24 cellular contexts compared by ENCODE assay signal in genomic region chr15:47963265-47963664, GRCh38.
A peak's percentile ranks its signal among the peaks of the same experiment; 100 is the strongest.
DNase-seq lines count a peak whose midpoint lies in the region; ATAC-seq and TF ChIP-seq lines count a peak whose summit lies in the region.
"Had no signal": no experiment of that assay in that cellular context is flagged by ENCODE, and none has a peak within 500 bp of the region (broad histone marks: within the 10 kb centered on the region; RNA-seq: fewer than 3 reads in every experiment).

No MANE protein-coding gene starts in this region.

- H3K27me3 Mint-ChIP-seq in chondrocyte (ENCODE audit: low read depth) = peaks cover 16% of the 10 kb centered on the region
- H3K27me3 Mint-ChIP-seq in T-helper 17 cell = peaks cover 11% of the 10 kb centered on the region

- H3K36me3 Mint-ChIP-seq in chondrocyte (ENCODE audit: low read depth) = no peaks in the 10 kb centered on the region
- no peaks in the 10 kb centered on the region for H3K36me3 Mint-ChIP-seq in T-helper 17 cell (ENCODE audit: low read depth)
- H3K36me3 Mint-ChIP-seq: activated naive CD8-positive, alpha-beta T cell treated with anti-CD3 and anti-CD28 coated beads for 36 hours; mesothelial cell of epicardium; naive B cell had no signal

- H3K36me3 ChIP-seq in HAP-1 (replicated peaks) (no peaks in the 10 kb centered on the region), body of pancreas (replicated peaks in 1 of 2; ENCODE audit: insufficient read depth in 1 of 2, low read depth in 2 of 2) (no peaks in the 10 kb centered on the region)
- H3K36me3 ChIP-seq: ascending aorta, WERI-Rb-1 had no signal

- H3K27ac Mint-ChIP-seq in chondrocyte (ENCODE audit: unreplicated experiment) = no peak overlapping the region
- no peak overlapping the region for H3K27ac Mint-ChIP-seq in T-helper 17 cell
- H3K27ac Mint-ChIP-seq: activated naive CD8-positive, alpha-beta T cell treated with anti-CD3 and anti-CD28 coated beads for 36 hours; mesothelial cell of epicardium; naive B cell had no signal

- H3K4me3 ChIP-seq in HAP-1 (no peak overlapping the region), body of pancreas (no peak overlapping the region)
- H3K4me3 ChIP-seq: ascending aorta had no signal

- H3K4me1 ChIP-seq in HAP-1 = peaks cover 16% of the 10 kb centered on the region
- H3K4me1 ChIP-seq in body of pancreas = peaks cover 6% of the 10 kb centered on the region
- H3K4me1 ChIP-seq: ascending aorta had no signal

- H3K4me3 Mint-ChIP-seq in chondrocyte (ENCODE audit: unreplicated experiment) = no peak overlapping the region
- no peak overlapping the region for H3K4me3 Mint-ChIP-seq in T-helper 17 cell
- H3K4me3 Mint-ChIP-seq: activated naive CD8-positive, alpha-beta T cell treated with anti-CD3 and anti-CD28 coated beads for 36 hours; mesothelial cell of epicardium; naive B cell had no signal

- in situ Hi-C loops in HAP-1 (cut with MboI; ENCODE audit: low sequenced_read_pairs) = no loop called here

- H3K27ac ChIP-seq in body of pancreas = no peak overlapping the region
- H3K27ac ChIP-seq: ascending aorta, WERI-Rb-1 had no signal

- intact Hi-C loops in body of pancreas (cut with DNase I) = no loop called here

- no peaks in the 10 kb centered on the region for H3K9me3 Mint-ChIP-seq in chondrocyte (ENCODE audit: low read depth)
- H3K9me3 Mint-ChIP-seq: activated naive CD8-positive, alpha-beta T cell treated with anti-CD3 and anti-CD28 coated beads for 36 hours; mesothelial cell of epicardium had no signal

- WGBS in body of pancreas, 2 donors = 56 to 70% methylated on average over 4 of the region's 4 CpGs

- ATAC-seq in body of pancreas (no peak), GM19395 (IDR thresholded peaks at IDR 0.05; ENCODE audit: unreplicated experiment) (no peak), GM18870 (IDR thresholded peaks at IDR 0.05; ENCODE audit: unreplicated experiment) (no peak), T-helper 17 cell (no peak)
- ATAC-seq: Right ventricle myocardium inferior had no signal

- TF ChIP-seq CTCF in body of pancreas (IDR thresholded peaks at IDR 0.05) (peak in 4 of 7 experiments; percentile 23 to 62 (median 36)), chondrocyte (IDR thresholded peaks at IDR 0.05) (no peak)

- DNase-seq in COLO668 (lab: John Stamatoyannopoulos, UW; ENCODE audit: unreplicated experiment) (peak; percentile 44), HAP-1 (ENCODE audit: low spot score in 2 of 2) (peak; percentile 5 to 33), NCI-H2171 treated with DMSO at 0.1 percent for 48 hours (lab: John Stamatoyannopoulos, UW) (peak; percentile 71), body of pancreas (peak; percentile 37 to 83 (median 58)), chondrocyte (ENCODE audit: low spot score) (no peak), T-helper 17 cell (no peak)
- DNase-seq: activated CD4-positive, alpha-beta T cell treated with anti-CD3 and anti-CD28 coated beads for 48 hours; activated CD8-positive, alpha-beta memory T cell treated with anti-CD3 and anti-CD28 coated beads for 24 hours; activated effector memory CD4-positive, alpha-beta T cell treated with anti-CD3 and anti-CD28 coated beads, Interleukin-2, amount 50 U/mL, for 16 hours; activated naive CD8-positive, alpha-beta T cell treated with anti-CD3 and anti-CD28 coated beads for 36 hours; C1 segment of cervical spinal cord; Calu3; IMR-90; naive B cell; NCI-H1694 treated with DMSO at 0.1 percent for 48 hours; NCI-H2227 treated with DMSO at 0.1 percent for 48 hours; stimulated activated naive CD4-positive, alpha-beta T cell treated with Interleukin-2 at 50 U/mL for 16 hours; T-helper 9 cell; WERI-Rb-1 had no signal

- H3K4me1 Mint-ChIP-seq in chondrocyte (ENCODE audit: low read depth) = no peaks in the 10 kb centered on the region
- H3K4me1 Mint-ChIP-seq in T-helper 17 cell = peaks cover 2% of the 10 kb centered on the region
- H3K4me1 Mint-ChIP-seq: mesothelial cell of epicardium had no signal

- H3K9me3 ChIP-seq in HAP-1 (no peaks in the 10 kb centered on the region), body of pancreas (no peaks in the 10 kb centered on the region), T-helper 17 cell (ENCODE audit: control insufficient read depth, low read length, poor library complexity, severe bottlenecking) (no peaks in the 10 kb centered on the region)
- H3K9me3 ChIP-seq: ascending aorta had no signal

- no peak for TF ChIP-seq POLR2A in body of pancreas (IDR thresholded peaks at IDR 0.05)

- no peaks in the 10 kb centered on the region for H3K27me3 ChIP-seq in HAP-1 (ENCODE audit: low read depth)
- H3K27me3 ChIP-seq in body of pancreas = no peaks in the 10 kb centered on the region
- H3K27me3 ChIP-seq: ascending aorta had no signal

Comparison
In these comparisons a context has a peak if more than half of its experiments do, and no peak if none do; other contexts are left out.
1. DNase-seq: peak in COLO668 (single experiment), HAP-1 (2 of 2), NCI-H2171 treated with DMSO at 0.1 percent for 48 hours (single experiment) and body of pancreas (4 of 4); none in chondrocyte (single experiment) and T-helper 17 cell (0 of 3).